Comparison of ENCODE assay signal across 11 cellular contexts in genomic region chr6:33290459-33290858, GRCh38. TPM values are rescaled to one million over a fixed set of nuclear protein-coding genes. Genes with fewer than 3 reads are reported as not detected.
A peak's percentile ranks its signal among the peaks of the same experiment; 100 is the strongest.
DNase-seq lines count a peak whose midpoint lies in the region; ATAC-seq, FAIRE-seq and TF ChIP-seq lines count a peak whose summit lies in the region.
"Had no signal": no experiment of that assay in that cellular context is flagged by ENCODE, and none has a peak within 500 bp of the region (broad histone marks: within the 10 kb centered on the region; RNA-seq: fewer than 3 reads in every experiment).

No MANE protein-coding gene starts in this region.

- H3K4ac ChIP-seq in mesenchymal stem cell (ENCODE audit: low read depth in 1 of 2, low read length in 2 of 2) = no peak overlapping the region

- no peak overlapping the region for H2BK5ac ChIP-seq in mesenchymal stem cell (ENCODE audit: low read depth, low read length, poor library complexity, severe bottlenecking)

- ATAC-seq in A549 (no peak), HG03354 (IDR thresholded peaks at IDR 0.05; ENCODE audit: poor library complexity, severe bottlenecking, unreplicated experiment) (no peak)

- in situ Hi-C loops in astrocyte of the cerebellum (cut with HindIII; ENCODE audit: low sequenced_read_pairs) = no loop called here

- H3K4me2 ChIP-seq in A549 = peak overlapping the region; percentile 91
- H3K4me2 ChIP-seq in mesenchymal stem cell (ENCODE audit: low read length, poor library complexity, severe bottlenecking) = peak overlapping the region; percentile 78

- no peak overlapping the region for H4K91ac ChIP-seq in mesenchymal stem cell (ENCODE audit: low read length)

- H3K9ac ChIP-seq in mesenchymal stem cell (ENCODE audit: low read length) = peak overlapping the region; percentile 96

- H3K9me3 ChIP-seq in A549 (no peaks in the 10 kb centered on the region), mesenchymal stem cell (ENCODE audit: control insufficient read depth, low read length) (no peaks in the 10 kb centered on the region)

- H3K27ac ChIP-seq in A549 (peak overlapping the region in 1 of 2 experiments; percentile 91; a peak in 1 of 6 replicates), mesenchymal stem cell (ENCODE audit: low read length, poor library complexity, severe bottlenecking) (no peak overlapping the region)

- H3K23ac ChIP-seq in mesenchymal stem cell (ENCODE audit: low read length in 2 of 2) = no peak overlapping the region

- H3K18ac ChIP-seq in mesenchymal stem cell (ENCODE audit: low read depth in 1 of 2, low read length in 2 of 2) = no peak overlapping the region

- TF ChIP-seq POLR2A in A549 (IDR thresholded peaks at IDR 0.05; ENCODE audit: low read length) = no peak

- H2AFZ ChIP-seq in mesenchymal stem cell (ENCODE audit: low read depth, low read length) = no peak overlapping the region

- H4K8ac ChIP-seq in mesenchymal stem cell (ENCODE audit: low read length) = no peak overlapping the region

- TF ChIP-seq EP300 in A549 (IDR thresholded peaks at IDR 0.05) = no peak

- no peak for DNase-seq in A549 (ENCODE audit: low read depth in 1 of 2, low spot score in 1 of 2)
- DNase-seq in HFF-Myc (ENCODE audit: extremely low read depth, low read depth) = no peak
- no peak for DNase-seq in astrocyte of the cerebellum (ENCODE audit: low read depth)
- DNase-seq in mesenchymal stem cell = no peak
- DNase-seq in DMS53 (lab: John Stamatoyannopoulos, UW) = no peak
- DNase-seq in NCI-H2107 (lab: John Stamatoyannopoulos, UW) = no peak
- DNase-seq in H4 (ENCODE audit: low spot score) = no peak
- DNase-seq: GDM1; NCI-H82; stimulated activated CD4-positive, alpha-beta T cell treated with anti-CD3 and anti-CD28 coated beads, Interleukin-2, amount 100 ng/mL, for 48 hours had no signal

- H3K4me3 ChIP-seq in A549 (peak overlapping the region; percentile 81), HFF-Myc (replicated peaks; ENCODE audit: low read depth, low read length) (peak overlapping the region; percentile 77), astrocyte of the cerebellum (ENCODE audit: low read depth, low read length) (peak overlapping the region; percentile 72), mesenchymal stem cell (ENCODE audit: insufficient read depth in 1 of 2, low read depth in 1 of 2, low read length in 2 of 2) (peak overlapping the region in 1 of 2 experiments; percentile 97)

- peaks cover 50 to 74% of the 10 kb centered on the region in 2 experiments for H3K36me3 ChIP-seq in mesenchymal stem cell (ENCODE audit: control insufficient read depth in 1 of 2, insufficient read depth in 2 of 2, low read depth in 1 of 2, low read length in 2 of 2)

- no peak for TF ChIP-seq RAD21 in A549 (conservative IDR thresholded peaks at IDR 0.05 in 1 of 2, IDR thresholded peaks at IDR 0.05 in 1 of 2)

- peaks cover 13% of the 10 kb centered on the region; the same call in 2 of the 3 replicates for H3K4me1 ChIP-seq in A549
- peaks cover 15% of the 10 kb centered on the region for H3K4me1 ChIP-seq in mesenchymal stem cell (ENCODE audit: control insufficient read depth, insufficient read depth, low read depth, low read length)

- H3K14ac ChIP-seq in mesenchymal stem cell (ENCODE audit: low read length in 2 of 2) = no peak overlapping the region

- H2BK12ac ChIP-seq in mesenchymal stem cell (ENCODE audit: low read length in 2 of 2) = no peak overlapping the region

- H2BK120ac ChIP-seq in mesenchymal stem cell (ENCODE audit: low read depth, low read length) = no peak overlapping the region

- H2BK15ac ChIP-seq in mesenchymal stem cell (ENCODE audit: low read depth, poor library complexity, severe bottlenecking) = no peak overlapping the region

- CTCF ChIA-PET in A549 (lab: Yijun Ruan, JAX) = interaction anchor here (0.9 to 5.8 kb wide), 2 partner anchors 9 to 12 kb away, joined by 3 to 44 read pairs; partner anchors contain the start of gene B3GALT4

- no peak for FAIRE-seq in A549 (lab: Jason Lieb, UNC)

- POLR2A ChIA-PET in A549 (lab: Yijun Ruan, JAX) = no interaction called here

- no peak overlapping the region for H2AK5ac ChIP-seq in mesenchymal stem cell (ENCODE audit: low read length, severe bottlenecking)

- peaks cover 39% of the 10 kb centered on the region for H3K79me1 ChIP-seq in mesenchymal stem cell (replicated peaks; ENCODE audit: low read length, poor library complexity, severe bottlenecking)

- TF ChIP-seq CTCF in A549 (IDR thresholded peaks at IDR 0.05) (no peak), HFF-Myc (IDR thresholded peaks at IDR 0.05; ENCODE audit: low read depth, low read length, missing control alignments) (no peak), astrocyte of the cerebellum (IDR thresholded peaks at IDR 0.05; ENCODE audit: low read depth, low read length, missing control alignments) (no peak)

- H3K27me3 ChIP-seq in mesenchymal stem cell (ENCODE audit: control insufficient read depth in 1 of 2, insufficient read depth in 1 of 2, low read length in 2 of 2) = no peaks in the 10 kb centered on the region

- 71% methylated on average over 6 of the region's 7 CpGs for WGBS in A549 (ENCODE audit: missing lambda C conversion rate)
- 89% methylated on average over 7 of the region's 7 CpGs for WGBS in mesenchymal stem cell

TF ChIP-seq in A549, 52 proteins besides CTCF, POLR2A, EP300 and RAD21:
- TF ChIP-seq TP53 (CRISPR knock-in tag; IDR thresholded peaks at IDR 0.05) = no peak
- TF ChIP-seq HOXA7 (CRISPR knock-in tag; IDR thresholded peaks at IDR 0.05) = no peak
- TF ChIP-seq ZSCAN20 (CRISPR knock-in tag; IDR thresholded peaks at IDR 0.05) = no peak
TF ChIP-seq in A549: peak in this region for 0.

RNA-seq across cellular contexts. Expression of gene PFDN6, which starts 1.1 kb away (rescaled TPM):
- 61.2 and 84.6 TPM in 2 replicates for polyA plus RNA-seq in A549 (2011; rRNA removed)
- 69.9 and 83.4 TPM in 2 replicates for polyA plus RNA-seq in A549 (2012; cell fraction: cytosol; rRNA removed)
- 22.3 and 45.7 TPM in 2 replicates for polyA plus RNA-seq in A549 (2012; cell fraction: nucleus; rRNA removed)
- polyA plus RNA-seq in A549 (2017; fragmentation: RNase III; extraction: RNeasy Plus Mini Kit Qiagen cat#74134 plus additional on column Dnase treatment) = 117 to 138 TPM (median 120 TPM) in 3 replicates
- polyA minus RNA-seq in A549 (2011; rRNA and poly(A)+ RNA removed) = 10.0 and 12.7 TPM in 2 replicates
- polyA plus RNA-seq in mesenchymal stem cell (2013, experiment 1 of 2) = 52.4 TPM
- polyA plus RNA-seq in mesenchymal stem cell (2013, experiment 2 of 2) = 52.8 TPM
- total RNA-seq in H4 (2014; rRNA removed; shearing (Covaris generic)) = 85.0 and 105 TPM in 2 replicates

RNA-seq across cellular contexts. Expression of gene WDR46, which starts 1.4 kb away (rescaled TPM):
- polyA plus RNA-seq in A549 (2011; rRNA removed) = 35.1 TPM in 2 replicates
- polyA plus RNA-seq in A549 (2012; cell fraction: cytosol; rRNA removed) = 59.0 and 62.6 TPM in 2 replicates
- 95.1 and 106 TPM in 2 replicates for polyA plus RNA-seq in A549 (2012; cell fraction: nucleus; rRNA removed)
- 88.4 to 91.2 TPM (median 89.6 TPM) in 3 replicates for polyA plus RNA-seq in A549 (2017; fragmentation: RNase III; extraction: RNeasy Plus Mini Kit Qiagen cat#74134 plus additional on column Dnase treatment)
- 65.1 and 77.4 TPM in 2 replicates for polyA minus RNA-seq in A549 (2011; rRNA and poly(A)+ RNA removed)
- polyA plus RNA-seq in mesenchymal stem cell (2013, experiment 1 of 2) = 66.3 TPM
- 59.2 TPM for polyA plus RNA-seq in mesenchymal stem cell (2013, experiment 2 of 2)
- 89.0 and 99.5 TPM in 2 replicates for total RNA-seq in H4 (2014; rRNA removed; shearing (Covaris generic))

RNA-seq across cellular contexts. Expression of gene RGL2, which starts 8.3 kb away (rescaled TPM):
- polyA plus RNA-seq in A549 (2011; rRNA removed) = 11.6 and 12.9 TPM in 2 replicates
- polyA plus RNA-seq in A549 (2012; cell fraction: cytosol; rRNA removed) = 8.7 and 10.9 TPM in 2 replicates
- polyA plus RNA-seq in A549 (2012; cell fraction: nucleus; rRNA removed) = 47.0 and 55.1 TPM in 2 replicates
- polyA plus RNA-seq in A549 (2017; fragmentation: RNase III; extraction: RNeasy Plus Mini Kit Qiagen cat#74134 plus additional on column Dnase treatment) = 9.6 to 13.9 TPM (median 12.9 TPM) in 3 replicates
- 16.9 and 19.8 TPM in 2 replicates for polyA minus RNA-seq in A549 (2011; rRNA and poly(A)+ RNA removed)
- 36.7 TPM for polyA plus RNA-seq in mesenchymal stem cell (2013, experiment 1 of 2)
- 36.6 TPM for polyA plus RNA-seq in mesenchymal stem cell (2013, experiment 2 of 2)
- total RNA-seq in H4 (2014; rRNA removed; shearing (Covaris generic)) = 14.7 and 17.5 TPM in 2 replicates

RNA-seq across cellular contexts. Expression of gene B3GALT4, which starts 13.5 kb away (rescaled TPM):
- polyA plus RNA-seq in A549 (2011; rRNA removed) (0.54 and 0.74 TPM in 2 replicates), A549 (2017; fragmentation: RNase III; extraction: RNeasy Plus Mini Kit Qiagen cat#74134 plus additional on column Dnase treatment) (0.24 to 0.41 TPM (median 0.27 TPM) in 3 replicates)
- 0.20 and 0.45 TPM in 2 replicates for polyA plus RNA-seq in A549 (2012; cell fraction: cytosol; rRNA removed)
- polyA plus RNA-seq in A549 (2012; cell fraction: nucleus; rRNA removed) = 0.40 and 0.49 TPM in 2 replicates
- 2.0 and 2.7 TPM in 2 replicates for polyA minus RNA-seq in A549 (2011; rRNA and poly(A)+ RNA removed)
- polyA plus RNA-seq in mesenchymal stem cell (2013, experiment 1 of 2) = 2.8 TPM
- polyA plus RNA-seq in mesenchymal stem cell (2013, experiment 2 of 2) = 3.1 TPM
- not detected in 2 replicates for total RNA-seq in H4 (2014; rRNA removed; shearing (Covaris generic))

RNA-seq across cellular contexts. Expression of gene RPS18, which starts 18.6 kb away (rescaled TPM):
- 3,426 and 3,692 TPM in 2 replicates for polyA plus RNA-seq in A549 (2011; rRNA removed)
- polyA plus RNA-seq in A549 (2012; cell fraction: cytosol; rRNA removed) = 5,001 and 5,310 TPM in 2 replicates
- polyA plus RNA-seq in A549 (2012; cell fraction: nucleus; rRNA removed) = 1,388 and 1,717 TPM in 2 replicates
- 3,611 to 3,881 TPM (median 3,639 TPM) in 3 replicates for polyA plus RNA-seq in A549 (2017; fragmentation: RNase III; extraction: RNeasy Plus Mini Kit Qiagen cat#74134 plus additional on column Dnase treatment)
- 851 and 1,281 TPM in 2 replicates for polyA minus RNA-seq in A549 (2011; rRNA and poly(A)+ RNA removed)
- 6,369 TPM for polyA plus RNA-seq in mesenchymal stem cell (2013, experiment 1 of 2)
- 6,579 TPM for polyA plus RNA-seq in mesenchymal stem cell (2013, experiment 2 of 2)
- 2,534 and 2,796 TPM in 2 replicates for total RNA-seq in H4 (2014; rRNA removed; shearing (Covaris generic))
